ENCODE assay signal across 8 cellular contexts in genomic region chr19:33340991-33341390, GRCh38.
"Had no signal": no experiment of that assay in that cellular context is flagged by ENCODE, and none has a peak within 500 bp of the region (broad histone marks: within the 10 kb centered on the region; RNA-seq: fewer than 3 reads in every experiment).

No MANE protein-coding gene starts in this region.

- DNase-seq: GDM1, GF-D8 had no signal

- ATAC-seq: GM12878 had no signal

- FAIRE-seq: G401.6, GM12878, GM12891, GM12892, GM18507, GM19239 had no signal

- H3K4me3 ChIP-seq: GM12878 had no signal
